In genomic region chr17:14359251-14359939, GRCh38 we compare ENCODE assay signal across 8 cellular contexts. TPM values are rescaled to one million over a fixed set of nuclear protein-coding genes. Genes with fewer than 3 reads are reported as not detected.
DNase-seq lines count a peak whose midpoint lies in the region; ATAC-seq and TF ChIP-seq lines count a peak whose summit lies in the region.

No MANE protein-coding gene starts in this region.

- H3K9me3 ChIP-seq in BE2C: no peaks in the 10 kb centered on the region

- peak; percentile 98 for ATAC-seq in GM18517 (IDR thresholded peaks at IDR 0.05; ENCODE audit: unreplicated experiment)
- ATAC-seq in GM21786 (IDR thresholded peaks at IDR 0.05; ENCODE audit: unreplicated experiment): peak; percentile 92
- peak; percentile 65 for ATAC-seq in left ventricle myocardium superior

- no peaks in the 10 kb centered on the region for H3K4me1 ChIP-seq in BE2C

- H3K4me3 ChIP-seq in BE2C (ENCODE audit: low read depth, low read length): no peak overlapping the region

- H3K27me3 ChIP-seq in BE2C: no peaks in the 10 kb centered on the region

- DNase-seq in NCI-H524 (lab: John Stamatoyannopoulos, UW) (peak; percentile 98 to 99), left ventricle myocardium superior (no peak), BE2C (no peak), NCI-H187 treated with DMSO at 0.1 percent for 48 hours (lab: John Stamatoyannopoulos, UW) (no peak), SW480 (ENCODE audit: low spot score) (no peak), NCI-H2081 treated with DMSO at 0.1 percent for 48 hours (lab: John Stamatoyannopoulos, UW) (no peak)

- no peak for TF ChIP-seq CTCF in BE2C (IDR thresholded peaks at IDR 0.05; ENCODE audit: low read depth, low read length)

- intact Hi-C loops in left ventricle myocardium superior (cut with micrococcal nuclease): no loop called here

- no peaks in the 10 kb centered on the region for H3K36me3 ChIP-seq in BE2C

RNA-seq across cellular contexts. Expression of gene HS3ST3B1, which starts 58.5 kb away (rescaled TPM):
- 1.7 TPM for total RNA-seq in left ventricle myocardium superior
- polyA plus RNA-seq in BE2C (2012; ENCODE audit: insufficient read depth, insufficient read length, low read depth): 0.22 TPM

Comparison
In these comparisons a context has a peak if more than half of its experiments do, and no peak if none do; other contexts are left out.
1. DNase-seq: peak in NCI-H524 (2 of 2); none in left ventricle myocardium superior (single experiment), BE2C (single experiment), NCI-H187 treated with DMSO at 0.1 percent for 48 hours (single experiment), SW480 (single experiment) and NCI-H2081 treated with DMSO at 0.1 percent for 48 hours (single experiment).
2. Peak in every context shown above with its lines, with median percentiles within 50 percentile points of each other: ATAC-seq.